2 cellular contexts compared by ENCODE assay signal in the genomic region with DNA sequence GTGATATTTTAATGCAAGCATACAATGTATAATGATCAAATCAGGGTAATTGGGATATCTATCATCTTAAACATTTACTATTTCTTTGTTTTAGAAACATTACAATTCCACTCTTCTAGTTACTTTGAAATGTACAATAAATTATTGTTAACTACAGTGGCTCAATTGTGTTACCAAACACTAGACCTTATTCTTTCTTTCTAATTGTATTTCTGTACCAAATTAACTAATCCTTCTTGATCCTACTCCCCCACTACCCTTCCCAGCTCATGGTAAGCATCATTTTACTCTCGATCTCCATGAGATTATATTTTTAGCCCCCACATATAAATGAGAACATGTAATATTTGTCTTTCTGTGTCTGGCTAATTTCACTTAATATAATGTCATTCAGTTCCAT.
TF ChIP-seq lines count a peak whose summit lies in the region.

No MANE protein-coding gene starts in this region.

TF ChIP-seq in SK-N-SH, 30 proteins besides CTCF, POLR2A, EP300 and RAD21:
- TF ChIP-seq, protein P1, sequence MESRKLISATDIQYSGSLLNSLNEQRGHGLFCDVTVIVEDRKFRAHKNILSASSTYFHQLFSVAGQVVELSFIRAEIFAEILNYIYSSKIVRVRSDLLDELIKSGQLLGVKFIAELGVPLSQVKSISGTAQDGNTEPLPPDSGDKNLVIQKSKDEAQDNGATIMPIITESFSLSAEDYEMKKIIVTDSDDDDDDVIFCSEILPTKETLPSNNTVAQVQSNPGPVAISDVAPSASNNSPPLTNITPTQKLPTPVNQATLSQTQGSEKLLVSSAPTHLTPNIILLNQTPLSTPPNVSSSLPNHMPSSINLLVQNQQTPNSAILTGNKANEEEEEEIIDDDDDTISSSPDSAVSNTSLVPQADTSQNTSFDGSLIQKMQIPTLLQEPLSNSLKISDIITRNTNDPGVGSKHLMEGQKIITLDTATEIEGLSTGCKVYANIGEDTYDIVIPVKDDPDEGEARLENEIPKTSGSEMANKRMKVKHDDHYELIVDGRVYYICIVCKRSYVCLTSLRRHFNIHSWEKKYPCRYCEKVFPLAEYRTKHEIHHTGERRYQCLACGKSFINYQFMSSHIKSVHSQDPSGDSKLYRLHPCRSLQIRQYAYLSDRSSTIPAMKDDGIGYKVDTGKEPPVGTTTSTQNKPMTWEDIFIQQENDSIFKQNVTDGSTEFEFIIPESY (IDR thresholded peaks at IDR 0.05; ENCODE audit: borderline replicate concordance, low read depth): no peak
- TF ChIP-seq TEAD4 (IDR thresholded peaks at IDR 0.05; ENCODE audit: borderline replicate concordance, insufficient read depth): no peak

TF ChIP-seq in SK-N-SH treated with all-trans-retinoic acid at 6 μM for 48 hours, 23 proteins besides CTCF, POLR2A, EP300 and RAD21 (continued from another document):
- TF ChIP-seq CREB5 (CRISPR knock-in tag; IDR thresholded peaks at IDR 0.05; ENCODE audit: low read depth) (no peak), TCF4 (CRISPR knock-in tag; IDR thresholded peaks at IDR 0.05; ENCODE audit: borderline replicate concordance) (no peak), RARB (CRISPR knock-in tag; IDR thresholded peaks at IDR 0.05) (no peak), ISL1 (CRISPR knock-in tag; IDR thresholded peaks at IDR 0.05) (no peak)
